ENCODE assay signal across 2 cellular contexts in genomic region chr5:138353550-138353893, GRCh38.
TF ChIP-seq lines count a peak whose summit lies in the region.

No MANE protein-coding gene starts in this region.

TF ChIP-seq in GM12878, 131 proteins besides CTCF, POLR2A, EP300 and RAD21 (continues in another document):
- 0 out of 2 replicates have a peak, but pooled peaks have one; percentile 1 for TF ChIP-seq CBFB (IDR thresholded peaks at IDR 0.05; ENCODE audit: low read depth)
- no peak for TF ChIP-seq MTA3 (IDR thresholded peaks at IDR 0.05; ENCODE audit: borderline replicate concordance, low read length)
- no peak for TF ChIP-seq NFYA (IDR thresholded peaks at IDR 0.05; ENCODE audit: borderline replicate concordance, low read depth, low read length)
- no peak for TF ChIP-seq EED (IDR thresholded peaks at IDR 0.05; ENCODE audit: low read depth)
- no peak for TF ChIP-seq TARDBP (IDR thresholded peaks at IDR 0.05; ENCODE audit: borderline replicate concordance)
- TF ChIP-seq ZSCAN29 (IDR thresholded peaks at IDR 0.05) = no peak
- no peak for TF ChIP-seq ATF3 (IDR thresholded peaks at IDR 0.05; ENCODE audit: borderline replicate concordance, extremely low read depth, low read depth, low read length)
- TF ChIP-seq MLLT1 (IDR thresholded peaks at IDR 0.05) = 0 out of 2 replicates have a peak, but pooled peaks have one; percentile 68
- TF ChIP-seq CEBPB (IDR thresholded peaks at IDR 0.05; ENCODE audit: borderline replicate concordance in 1 of 2, low read depth in 2 of 2, low read length in 2 of 2) = no peak
- TF ChIP-seq ATF2 (IDR thresholded peaks at IDR 0.05; ENCODE audit: low read length) = no peak
- no peak for TF ChIP-seq REST (IDR thresholded peaks at IDR 0.05; ENCODE audit: low read depth, low read length)
- no peak for TF ChIP-seq CEBPZ (IDR thresholded peaks at IDR 0.05; ENCODE audit: low read depth, low read length)
- TF ChIP-seq POLR2AphosphoS5 (IDR thresholded peaks at IDR 0.05; ENCODE audit: low read length) = peak; percentile 64; the same call in 1 of the 2 replicates

TF ChIP-seq in HepG2, 621 proteins besides CTCF, POLR2A, EP300 and RAD21 (continues in another document):
- no peak for TF ChIP-seq STAG1 (CRISPR knock-in tag; IDR thresholded peaks at IDR 0.05)
- no peak; the same call in 1 of the 2 replicates for TF ChIP-seq ZNF740 (CRISPR knock-in tag; IDR thresholded peaks at IDR 0.05)
- no peak for TF ChIP-seq ZNF569 (CRISPR knock-in tag; IDR thresholded peaks at IDR 0.05; ENCODE audit: borderline replicate concordance)
- TF ChIP-seq EHMT2 (IDR thresholded peaks at IDR 0.05; ENCODE audit: borderline replicate concordance, low read depth, low read length) = no peak
- TF ChIP-seq RARG (CRISPR knock-in tag; IDR thresholded peaks at IDR 0.05; ENCODE audit: low read depth) = no peak
- TF ChIP-seq DMAP1 (CRISPR knock-in tag; IDR thresholded peaks at IDR 0.05) = 0 out of 2 replicates have a peak, but pooled peaks have one; percentile 11
- no peak for TF ChIP-seq REL (CRISPR knock-in tag; conservative IDR thresholded peaks at IDR 0.05)
- TF ChIP-seq ZSCAN22 (CRISPR knock-in tag; IDR thresholded peaks at IDR 0.05) = no peak
- 0 out of 2 replicates have a peak, but pooled peaks have one; percentile 8 for TF ChIP-seq HDAC1 (CRISPR knock-in tag; IDR thresholded peaks at IDR 0.05)
- TF ChIP-seq PRDM15 (CRISPR knock-in tag; IDR thresholded peaks at IDR 0.05) = no peak
- TF ChIP-seq SAP130 (CRISPR knock-in tag; IDR thresholded peaks at IDR 0.05; ENCODE audit: low read depth) = peak; percentile 41; the same call in 1 of the 2 replicates
- TF ChIP-seq MXD1 (CRISPR knock-in tag; IDR thresholded peaks at IDR 0.05) = no peak
- no peak for TF ChIP-seq ZNF260 (CRISPR knock-in tag; IDR thresholded peaks at IDR 0.05; ENCODE audit: borderline replicate concordance, low read depth)
- no peak for TF ChIP-seq NR2C2 (CRISPR knock-in tag; IDR thresholded peaks at IDR 0.05; ENCODE audit: borderline replicate concordance)
- no peak for TF ChIP-seq RBM39 (IDR thresholded peaks at IDR 0.05; ENCODE audit: low read depth, low read length, poor library complexity, severe bottlenecking)
- TF ChIP-seq ZNF281 (CRISPR knock-in tag; IDR thresholded peaks at IDR 0.05; ENCODE audit: borderline replicate concordance) = no peak
- TF ChIP-seq CBX1 (IDR thresholded peaks at IDR 0.05; ENCODE audit: low read depth) = no peak
- no peak for TF ChIP-seq HOMEZ (CRISPR knock-in tag; IDR thresholded peaks at IDR 0.05; ENCODE audit: low read depth)
- 0 out of 2 replicates have a peak, but pooled peaks have one; percentile 30 for TF ChIP-seq SNAPC4 (CRISPR knock-in tag; IDR thresholded peaks at IDR 0.05)
- TF ChIP-seq IRF2 (CRISPR knock-in tag; IDR thresholded peaks at IDR 0.05) = no peak
- TF ChIP-seq ZKSCAN5 (CRISPR knock-in tag; IDR thresholded peaks at IDR 0.05) = no peak
- no peak for TF ChIP-seq ZNF256 (CRISPR knock-in tag; conservative IDR thresholded peaks at IDR 0.05)
- no peak for TF ChIP-seq LCORL (IDR thresholded peaks at IDR 0.05)
- no peak for TF ChIP-seq LCORL (CRISPR knock-in tag; IDR thresholded peaks at IDR 0.05)
- TF ChIP-seq PRPF4 (IDR thresholded peaks at IDR 0.05; ENCODE audit: low read depth, low read length, poor library complexity, severe bottlenecking) = no peak
- TF ChIP-seq STAT5B (CRISPR knock-in tag; IDR thresholded peaks at IDR 0.05) = no peak
- TF ChIP-seq PRDM4 (CRISPR knock-in tag; IDR thresholded peaks at IDR 0.05; ENCODE audit: borderline replicate concordance) = no peak
- 0 out of 2 replicates have a peak, but pooled peaks have one; percentile 75 for TF ChIP-seq ZNF724P (CRISPR knock-in tag; IDR thresholded peaks at IDR 0.05; ENCODE audit: borderline replicate concordance)
- no peak for TF ChIP-seq NR2F1 (CRISPR knock-in tag; IDR thresholded peaks at IDR 0.05)
- no peak for TF ChIP-seq ZGPAT (CRISPR knock-in tag; IDR thresholded peaks at IDR 0.05)
- no peak for TF ChIP-seq NFYB (CRISPR knock-in tag; IDR thresholded peaks at IDR 0.05)
- TF ChIP-seq FLYWCH1 (CRISPR knock-in tag; IDR thresholded peaks at IDR 0.05) = no peak
- peak; percentile 55 for TF ChIP-seq DBP (CRISPR knock-in tag; IDR thresholded peaks at IDR 0.05; ENCODE audit: not compliant biosample characterization)
- no peak for TF ChIP-seq MXI1 (IDR thresholded peaks at IDR 0.05; ENCODE audit: borderline replicate concordance, low read depth, low read length)
- TF ChIP-seq HNRNPL (IDR thresholded peaks at IDR 0.05; ENCODE audit: low read depth, low read length) = no peak
- peak; percentile 24 for TF ChIP-seq ASH2L (IDR thresholded peaks at IDR 0.05; ENCODE audit: insufficient read length, low read depth, low read length)
- TF ChIP-seq ZNF547 (CRISPR knock-in tag; IDR thresholded peaks at IDR 0.05) = no peak
- TF ChIP-seq AKAP8 (CRISPR knock-in tag; IDR thresholded peaks at IDR 0.05) = no peak
